In genomic region chr6:149717588-149718458, GRCh38 we compare ENCODE assay signal across 8 cellular contexts.
A peak's percentile ranks its signal among the peaks of the same experiment; 100 is the strongest.
DNase-seq lines count a peak whose midpoint lies in the region; ATAC-seq and TF ChIP-seq lines count a peak whose summit lies in the region.

Gene LATS1, minus strand, starts transcription at chr6:149718101. Its CDS starts 15,975 bp downstream, at chr6:149702126.

- DNase-seq in AG09319 (ENCODE audit: extremely low read depth, low read depth) (peak; percentile 80), NCI-H446 (lab: John Stamatoyannopoulos, UW) (peak; percentile 64 to 83), islet precursor cell (peak; percentile 96)
- peak; percentile 88 for DNase-seq in activated CD4-positive, CD25-positive, alpha-beta regulatory T cell treated with anti-CD3 and anti-CD28 coated beads, Interleukin-2, amount 50 U/mL, for 16 hours (ENCODE audit: low read depth, low spot score)
- peak; percentile 92 for DNase-seq in central memory CD4-positive, alpha-beta T cell
- peak; percentile 86 to 90 (median 89) for DNase-seq in stimulated activated CD4-positive, alpha-beta T cell treated with anti-CD3 and anti-CD28 coated beads, Interleukin-12 subunit alpha, Interleukin-12 subunit beta, amount 100 ng/mL, for 48 hours (ENCODE audit: low read depth in 2 of 3, low spot score in 1 of 3)

- ATAC-seq in GM19025 (IDR thresholded peaks at IDR 0.05; ENCODE audit: low read depth, unreplicated experiment) (peak; percentile 78), HG03280 (IDR thresholded peaks at IDR 0.05; ENCODE audit: unreplicated experiment) (peak; percentile 91)

- TF ChIP-seq CTCF in AG09319 (IDR thresholded peaks at IDR 0.05; ENCODE audit: low read depth, low read length), result no peak

Comparison
In these comparisons a context has a peak if more than half of its experiments do, and no peak if none do; other contexts are left out.
1. Peak in every context shown above with its lines: DNase-seq and ATAC-seq.